8 cellular contexts compared by ENCODE assay signal in the genomic region with DNA sequence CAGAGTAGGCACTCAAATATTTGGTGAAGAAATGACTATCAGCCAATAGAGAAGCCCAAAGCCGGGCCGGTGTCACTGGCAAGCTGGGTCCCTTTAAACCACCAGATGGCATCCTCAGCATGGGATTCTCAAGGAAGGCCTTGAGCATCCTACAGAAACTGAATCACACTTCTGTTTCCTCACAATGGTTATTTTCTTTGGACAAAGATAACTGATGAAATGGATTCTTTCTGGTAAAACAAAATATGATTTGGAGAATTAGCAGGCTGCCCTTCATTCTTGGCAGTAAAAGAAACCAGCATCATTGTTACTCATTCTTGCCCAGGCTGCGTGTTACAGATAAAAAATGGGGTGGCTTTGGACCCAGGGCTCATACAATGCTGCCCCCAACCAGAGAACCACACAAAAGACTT. TPM values are rescaled to one million over a fixed set of nuclear protein-coding genes. Genes with fewer than 3 reads are reported as not detected.
DNase-seq lines count a peak whose midpoint lies in the region; ATAC-seq and TF ChIP-seq lines count a peak whose summit lies in the region.

No MANE protein-coding gene starts in this region.

- no peak overlapping the region for H3K4me2 ChIP-seq in SU-DHL-6 (ENCODE audit: low read depth, low read length, poor library complexity, severe bottlenecking)

- DNase-seq in DMS53 (lab: John Stamatoyannopoulos, UW) (peak; percentile 44), amniotic epithelial cell (ENCODE audit: low read depth) (peak; percentile 68), left ventricle myocardium superior (peak; percentile 45), gastrocnemius medialis (peak; percentile 29 to 40), NCI-H187 (lab: John Stamatoyannopoulos, UW) (no peak)

- H3K36me3 ChIP-seq in SU-DHL-6 (ENCODE audit: low read length) = no peaks in the 10 kb centered on the region
- H3K36me3 ChIP-seq in gastrocnemius medialis = no peaks in the 10 kb centered on the region

- H3K4me3 ChIP-seq in SU-DHL-6 (ENCODE audit: insufficient read depth, low read length, poor library complexity, severe bottlenecking) = no peak overlapping the region
- H3K4me3 ChIP-seq in gastrocnemius medialis = no peak overlapping the region

- no peak overlapping the region for H3K27ac ChIP-seq in SU-DHL-6 (ENCODE audit: low read depth, low read length)
- H3K27ac ChIP-seq in gastrocnemius medialis = no peak overlapping the region

- H3K9me2 ChIP-seq in SU-DHL-6 (replicated peaks; ENCODE audit: insufficient read depth, low read length) = no peaks in the 10 kb centered on the region

- H3K79me2 ChIP-seq in SU-DHL-6 (ENCODE audit: insufficient read depth, low read length) = no peaks in the 10 kb centered on the region

- TF ChIP-seq CTCF in SU-DHL-6 (IDR thresholded peaks at IDR 0.05; ENCODE audit: insufficient read depth, low read length, poor library complexity, severe bottlenecking) = peak; percentile 57
- peak; percentile 29 to 69 (median 59) for TF ChIP-seq CTCF in gastrocnemius medialis (IDR thresholded peaks at IDR 0.05 in 4 of 5, conservative IDR thresholded peaks at IDR 0.05 in 1 of 5)

- TF ChIP-seq POLR2A in gastrocnemius medialis (IDR thresholded peaks at IDR 0.05) = no peak

- H2AFZ ChIP-seq in SU-DHL-6 (ENCODE audit: low read depth, low read length, severe bottlenecking) = no peak overlapping the region

- H3K9ac ChIP-seq in SU-DHL-6 (ENCODE audit: low read length) = no peak overlapping the region

- intact Hi-C loops in left ventricle myocardium superior (cut with micrococcal nuclease) (no loop called here), gastrocnemius medialis (cut with DNase I; ENCODE audit: low total_unique reads) (loop anchor here (1.0 kb wide), 1 partner anchor 63 kb away; no protein-coding TSS in a partner anchor)

- H3F3A ChIP-seq in SU-DHL-6 (ENCODE audit: insufficient read depth) = no peaks in the 10 kb centered on the region

- TF ChIP-seq RAD21 in Ishikawa (IDR thresholded peaks at IDR 0.05; ENCODE audit: low read depth) = peak; percentile 77

- no peak for TF ChIP-seq EP300 in Ishikawa (IDR thresholded peaks at IDR 0.05; ENCODE audit: borderline replicate concordance)

- no peaks in the 10 kb centered on the region for H3K4me1 ChIP-seq in gastrocnemius medialis

- H4K20me1 ChIP-seq in SU-DHL-6 (ENCODE audit: low read depth, low read length) = no peaks in the 10 kb centered on the region

- H3K9me3 ChIP-seq in SU-DHL-6 (ENCODE audit: insufficient read depth, low read length) (no peaks in the 10 kb centered on the region), gastrocnemius medialis (no peaks in the 10 kb centered on the region)

- H3K27me3 ChIP-seq in SU-DHL-6 (ENCODE audit: low read length) (no peaks in the 10 kb centered on the region), gastrocnemius medialis (no peaks in the 10 kb centered on the region)

- in situ Hi-C loops in gastrocnemius medialis (cut with MboI; ENCODE audit: low sequenced_read_pairs in 4 of 4) = no loop called here

- ATAC-seq in left ventricle myocardium superior = peak; percentile 68
- peak; percentile 72 to 81 for ATAC-seq in gastrocnemius medialis
- ATAC-seq in GM18520 (IDR thresholded peaks at IDR 0.05; ENCODE audit: unreplicated experiment) = no peak

TF ChIP-seq in Ishikawa, 13 proteins besides CTCF, POLR2A, EP300 and RAD21:
- TF ChIP-seq USF1 (IDR thresholded peaks at IDR 0.05) = no peak
- TF ChIP-seq ZBTB7A (IDR thresholded peaks at IDR 0.05; ENCODE audit: low read depth) = no peak

RNA-seq across cellular contexts. Expression of gene ASPHD2, which starts 30.3 kb away (rescaled TPM):
- total RNA-seq in left ventricle myocardium superior = 0.12 TPM
- under 1 TPM in 2 of 4 donors, not detected in 2; 0.07 to 0.10 TPM for total RNA-seq in gastrocnemius medialis

Comparison
In these comparisons a context has a peak if more than half of its experiments do, and no peak if none do; other contexts are left out.
1. DNase-seq: peak in DMS53 (single experiment), amniotic epithelial cell (single experiment), left ventricle myocardium superior (single experiment) and gastrocnemius medialis (2 of 2); none in NCI-H187 (0 of 2).